Comparison of ENCODE assay signal across 9 cellular contexts in the genomic region with DNA sequence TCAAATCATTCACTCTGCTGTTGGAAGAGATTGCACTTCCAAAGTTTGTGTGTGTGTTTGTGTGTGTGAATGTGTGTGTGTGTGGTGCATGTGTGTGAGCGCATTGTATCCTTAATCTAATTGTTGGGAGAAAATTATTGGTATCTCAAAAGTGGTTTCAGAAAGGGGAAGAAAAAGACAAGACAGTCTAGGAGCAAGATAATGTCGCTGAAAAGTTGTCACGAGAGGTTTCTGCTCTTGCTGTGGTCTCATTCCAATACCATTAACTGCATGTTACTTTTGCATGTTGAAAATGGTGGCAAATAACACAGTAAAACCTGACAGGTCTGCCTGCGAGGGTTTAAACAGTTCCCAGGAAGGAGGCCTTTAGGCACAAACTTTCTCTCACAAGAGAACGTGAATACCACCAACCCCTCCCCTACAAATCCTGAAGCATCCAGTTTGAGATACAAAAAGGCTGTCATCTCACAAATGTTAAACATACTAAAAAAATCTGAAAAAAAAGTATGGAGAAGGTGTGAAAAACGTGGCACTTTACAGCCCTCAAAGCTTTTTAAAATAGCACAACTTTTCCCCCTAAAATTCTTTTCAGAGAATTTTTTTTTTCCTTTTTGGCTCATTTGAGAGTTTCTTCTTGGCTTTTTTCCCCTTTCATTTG. TPM values are rescaled to one million over a fixed set of nuclear protein-coding genes. Genes with fewer than 3 reads are reported as not detected.
DNase-seq lines count a peak whose midpoint lies in the region; ATAC-seq and TF ChIP-seq lines count a peak whose summit lies in the region.
"Had no signal": no experiment of that assay in that cellular context is flagged by ENCODE, and none has a peak within 500 bp of the region (broad histone marks: within the 10 kb centered on the region; RNA-seq: fewer than 3 reads in every experiment).

No MANE protein-coding gene starts in this region.

- H3K36me3 Mint-ChIP-seq in CD14-positive monocyte: peaks cover 97 to 99% of the 10 kb centered on the region in 2 donors
- peaks cover 1% of the 10 kb centered on the region for H3K36me3 Mint-ChIP-seq in activated CD4-positive, alpha-beta T cell treated with anti-CD3 and anti-CD28 coated beads, Interleukin-2, amount 10 ng/mL, durations not matched to agents 24 days and 14 days (ENCODE audit: low read depth)
- H3K36me3 Mint-ChIP-seq: activated naive CD4-positive, alpha-beta T cell treated with anti-CD3 and anti-CD28 coated beads, Interleukin-2, amount 10 ng/mL, durations not matched to agents 7 days and 5 days had no signal

- H2AFZ ChIP-seq in OCI-LY7 (ENCODE audit: low read length): no peak overlapping the region

- H3K4me2 ChIP-seq in OCI-LY7 (ENCODE audit: low read length): peak overlapping the region; percentile 51; the same call in 1 of the 2 replicates

- intact Hi-C loops in CD14-positive monocyte (cut with micrococcal nuclease): no loop called here
- intact Hi-C loops in OCI-LY7 (cut with micrococcal nuclease; ENCODE audit: unreplicated experiment): loop anchor here (5.0 to 10.0 kb wide), 2 partner anchors 347 to 535 kb away; no protein-coding TSS in a partner anchor
- intact Hi-C loops in activated CD4-positive, alpha-beta T cell treated with anti-CD3 and anti-CD28 coated beads, Interleukin-2, amount 10 ng/mL, durations not matched to agents 24 days and 14 days (cut with micrococcal nuclease): loop anchor here (10.0 kb wide), 4 partner anchors 575 to 1375 kb away; no protein-coding TSS in a partner anchor

- H3K4me3 ChIP-seq in OCI-LY7 (ENCODE audit: low read depth, low read length, poor library complexity, severe bottlenecking) (no peak overlapping the region), fibroblast of villous mesenchyme (ENCODE audit: low read depth, low read length) (no peak overlapping the region)

- H3K9me3 ChIP-seq in OCI-LY7 (ENCODE audit: low read length): no peaks in the 10 kb centered on the region

- H3K4me1 Mint-ChIP-seq in CD14-positive monocyte: peaks cover 88% of the 10 kb centered on the region
- H3K4me1 Mint-ChIP-seq in activated CD4-positive, alpha-beta T cell treated with anti-CD3 and anti-CD28 coated beads, Interleukin-2, amount 10 ng/mL, durations not matched to agents 24 days and 14 days: peaks cover 28% of the 10 kb centered on the region
- H3K4me1 Mint-ChIP-seq: activated naive CD4-positive, alpha-beta T cell treated with anti-CD3 and anti-CD28 coated beads, Interleukin-2, amount 10 ng/mL, durations not matched to agents 7 days and 5 days had no signal

- POLR2A ChIA-PET in OCI-LY7 (lab: Charles Lee): interaction anchor here (0.7 to 1.3 kb wide), 4 partner anchors 11 to 349 kb away, joined by 3 to 4 read pairs (median 3); no protein-coding TSS in a partner anchor

- TF ChIP-seq CTCF in CD14-positive monocyte (IDR thresholded peaks at IDR 0.05) (no peak), OCI-LY7 (conservative IDR thresholded peaks at IDR 0.05; ENCODE audit: low read length) (no peak), fibroblast of villous mesenchyme (IDR thresholded peaks at IDR 0.05; ENCODE audit: insufficient read depth, low read depth, low read length) (no peak)

- H3K36me3 ChIP-seq in OCI-LY7 (ENCODE audit: insufficient read depth, low read length): no peaks in the 10 kb centered on the region

- H3K9me2 ChIP-seq in OCI-LY7 (ENCODE audit: insufficient read depth, low read length): no peaks in the 10 kb centered on the region

- peaks cover 33% of the 10 kb centered on the region for H3K4me1 ChIP-seq in OCI-LY7 (ENCODE audit: insufficient read depth, low read length, poor library complexity, severe bottlenecking)

- no peak overlapping the region for H3K27ac ChIP-seq in OCI-LY7 (ENCODE audit: low read depth, low read length, poor library complexity, severe bottlenecking)

- DNase-seq in CD14-positive monocyte (ENCODE audit: low spot score): no peak
- DNase-seq in OCI-LY7 (ENCODE audit: low spot score): no peak
- peak; percentile 47 for DNase-seq in fibroblast of villous mesenchyme (ENCODE audit: low read depth)
- peak; percentile 67 for DNase-seq in pons (ENCODE audit: low spot score)
- no peak for DNase-seq in activated CD4-positive, alpha-beta T cell treated with anti-CD3 and anti-CD28 coated beads, Interleukin-2, amount 10 ng/mL, durations not matched to agents 24 days and 14 days
- DNase-seq in DMS153 treated with DMSO at 0.1 percent for 48 hours (lab: John Stamatoyannopoulos, UW; ENCODE audit: unreplicated experiment): no peak
- DNase-seq: activated naive CD4-positive, alpha-beta T cell treated with anti-CD3 and anti-CD28 coated beads, Interleukin-2, amount 10 ng/mL, durations not matched to agents 7 days and 5 days had no signal

- peak overlapping the region in 6 of 7 donors; percentile 96 to 100 (median 98) for H3K27ac Mint-ChIP-seq in CD14-positive monocyte
- no peak overlapping the region for H3K27ac Mint-ChIP-seq in activated CD4-positive, alpha-beta T cell treated with anti-CD3 and anti-CD28 coated beads, Interleukin-2, amount 10 ng/mL, durations not matched to agents 24 days and 14 days
- H3K27ac Mint-ChIP-seq: activated naive CD4-positive, alpha-beta T cell treated with anti-CD3 and anti-CD28 coated beads, Interleukin-2, amount 10 ng/mL, durations not matched to agents 7 days and 5 days had no signal

- no peaks in the 10 kb centered on the region for H3K9me3 Mint-ChIP-seq in CD14-positive monocyte
- no peaks in the 10 kb centered on the region for H3K9me3 Mint-ChIP-seq in activated CD4-positive, alpha-beta T cell treated with anti-CD3 and anti-CD28 coated beads, Interleukin-2, amount 10 ng/mL, durations not matched to agents 24 days and 14 days
- H3K9me3 Mint-ChIP-seq: activated naive CD4-positive, alpha-beta T cell treated with anti-CD3 and anti-CD28 coated beads, Interleukin-2, amount 10 ng/mL, durations not matched to agents 7 days and 5 days had no signal

- ATAC-seq in HG03025 (IDR thresholded peaks at IDR 0.05; ENCODE audit: low FRiP score, unreplicated experiment) (no peak), HG02610 (IDR thresholded peaks at IDR 0.05; ENCODE audit: unreplicated experiment) (no peak)

- peaks cover 6% of the 10 kb centered on the region; the same call in 1 of the 2 replicates for H4K20me1 ChIP-seq in OCI-LY7 (ENCODE audit: insufficient read depth, low read length)

- H3K27me3 Mint-ChIP-seq in CD14-positive monocyte (ENCODE audit: low read depth in 3 of 3): no peaks in the 10 kb centered on the region
- H3K27me3 Mint-ChIP-seq in activated CD4-positive, alpha-beta T cell treated with anti-CD3 and anti-CD28 coated beads, Interleukin-2, amount 10 ng/mL, durations not matched to agents 24 days and 14 days: peaks cover 54% of the 10 kb centered on the region

- no TSS peak for BruUV-seq in OCI-LY7 (replicated peaks; lab: Mats Ljungman, UMichigan)

- H3K4me3 Mint-ChIP-seq in CD14-positive monocyte: peak overlapping the region; percentile 97 to 99
- no peak overlapping the region for H3K4me3 Mint-ChIP-seq in activated CD4-positive, alpha-beta T cell treated with anti-CD3 and anti-CD28 coated beads, Interleukin-2, amount 10 ng/mL, durations not matched to agents 24 days and 14 days
- H3K4me3 Mint-ChIP-seq: activated naive CD4-positive, alpha-beta T cell treated with anti-CD3 and anti-CD28 coated beads, Interleukin-2, amount 10 ng/mL, durations not matched to agents 7 days and 5 days had no signal

- CTCF ChIA-PET in OCI-LY7 (lab: Charles Lee; ENCODE audit: unreplicated experiment): no interaction called here

- H3K79me2 ChIP-seq in OCI-LY7 (ENCODE audit: insufficient read depth, low read depth, low read length): no peaks in the 10 kb centered on the region

RNA-seq across cellular contexts. Expression of a gene that starts 10.2 kb away (rescaled TPM):
- 10 to 100 TPM; 76.8 to 93.8 TPM for polyA plus RNA-seq in CD14-positive monocyte
- 15.2 and 16.9 TPM in 2 replicates for total RNA-seq in OCI-LY7 (2014; rRNA removed; shearing (Covaris generic))
- total RNA-seq in OCI-LY7 (2022) (4.0 and 5.1 TPM in 2 replicates), fibroblast of villous mesenchyme (40.6 and 50.1 TPM in 2 replicates)
- total RNA-seq in activated CD4-positive, alpha-beta T cell treated with anti-CD3 and anti-CD28 coated beads, Interleukin-2, amount 10 ng/mL, durations not matched to agents 24 days and 14 days: 15.2 and 15.8 TPM in 2 replicates

Comparison
In these comparisons a context has a peak if more than half of its experiments do, and no peak if none do; other contexts are left out.
1. DNase-seq: peak in fibroblast of villous mesenchyme (single experiment) and pons (single experiment); none in CD14-positive monocyte (single experiment), OCI-LY7 (single experiment), activated CD4-positive, alpha-beta T cell treated with anti-CD3 and anti-CD28 coated beads, Interleukin-2, amount 10 ng/mL, durations not matched to agents 24 days and 14 days (single experiment) and DMS153 treated with DMSO at 0.1 percent for 48 hours (single experiment).
2. intact Hi-C loops: an anchor here in OCI-LY7 (5.0 to 10.0 kb wide) and activated CD4-positive, alpha-beta T cell treated with anti-CD3 and anti-CD28 coated beads, Interleukin-2, amount 10 ng/mL, durations not matched to agents 24 days and 14 days (10.0 kb wide); none called in CD14-positive monocyte.